Comparison of ENCODE assay signal across 1 cellular context in genomic region chr5:41927604-41928003, GRCh38.
TF ChIP-seq lines count a peak whose summit lies in the region.

No MANE protein-coding gene starts in this region.

TF ChIP-seq in K562, 482 proteins besides CTCF, POLR2A, EP300 and RAD21:
- TF ChIP-seq SMAD4 (CRISPR knock-in tag; conservative IDR thresholded peaks at IDR 0.05) = no peak
- no peak for TF ChIP-seq NR2C1 (IDR thresholded peaks at IDR 0.05)
- TF ChIP-seq NR2C1 (tag; IDR thresholded peaks at IDR 0.05) = no peak
- TF ChIP-seq TCF3 (CRISPR knock-in tag; IDR thresholded peaks at IDR 0.05) = peak; percentile 59
- TF ChIP-seq TAL1 (IDR thresholded peaks at IDR 0.05) = peak; percentile 59
- 0 out of 2 replicates have a peak, but pooled peaks have one; percentile 15 for TF ChIP-seq CBFA2T2 (conservative IDR thresholded peaks at IDR 0.05)
- TF ChIP-seq CBX1 (IDR thresholded peaks at IDR 0.05; ENCODE audit: low read depth) = no peak
- TF ChIP-seq CBFA2T3 (IDR thresholded peaks at IDR 0.05) = peak; percentile 57
- 0 out of 2 replicates have a peak, but pooled peaks have one; percentile 37 for TF ChIP-seq ARID3A (IDR thresholded peaks at IDR 0.05; ENCODE audit: borderline replicate concordance, low read depth, low read length)
- TF ChIP-seq POLR2G (IDR thresholded peaks at IDR 0.05; ENCODE audit: low read depth, low read length) = no peak
- no peak for TF ChIP-seq SRSF3 (IDR thresholded peaks at IDR 0.05; ENCODE audit: insufficient read depth, low read length)
- TF ChIP-seq ARID1B (IDR thresholded peaks at IDR 0.05) = peak; percentile 69
- 0 out of 2 replicates have a peak, but pooled peaks have one; percentile 20 for TF ChIP-seq NCOR1 (IDR thresholded peaks at IDR 0.05)
